Comparison of ENCODE assay signal across 20 cellular contexts in the genomic region with DNA sequence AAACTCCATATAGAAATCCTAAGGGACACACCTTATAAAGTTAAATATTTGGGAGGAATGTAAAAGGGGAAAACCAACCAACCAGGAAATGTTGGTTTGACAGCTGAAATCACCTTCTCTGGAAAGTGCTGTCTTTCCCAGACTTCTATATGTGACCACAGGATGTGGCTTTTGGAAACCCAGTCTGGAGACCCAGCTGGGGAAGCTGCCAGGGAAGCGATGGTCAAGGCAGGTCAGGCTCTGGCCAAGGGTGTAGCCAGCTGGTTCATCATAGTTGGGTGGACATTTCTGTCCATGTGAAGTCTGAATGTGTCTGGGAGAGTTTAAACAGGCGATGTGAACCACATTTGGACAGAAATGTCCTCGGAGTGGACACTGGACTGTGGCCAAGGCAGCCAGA.
DNase-seq lines count a peak whose midpoint lies in the region; ATAC-seq and TF ChIP-seq lines count a peak whose summit lies in the region.
"Had no signal": no experiment of that assay in that cellular context is flagged by ENCODE, and none has a peak within 500 bp of the region (broad histone marks: within the 10 kb centered on the region; RNA-seq: fewer than 3 reads in every experiment).

No MANE protein-coding gene starts in this region.

- peak overlapping the region; percentile 95 to 96 for H4K8ac ChIP-seq in IMR-90 (ENCODE audit: low read depth in 2 of 2, low read length in 2 of 2)

- H3K27ac Mint-ChIP-seq in brain, result peak overlapping the region in 4 of 5 experiments; percentile 4 to 67 (median 34)
- H3K27ac Mint-ChIP-seq: activated naive CD8-positive, alpha-beta T cell treated with anti-CD3 and anti-CD28 coated beads, Interleukin-2, amount 50 U/mL, for 24 hours had no signal

- peaks cover 4% of the 10 kb centered on the region; the same call in 1 of the 2 replicates for H3K36me3 ChIP-seq in IMR-90 (ENCODE audit: control insufficient read depth, insufficient read depth, low read length)
- H3K36me3 ChIP-seq in right atrium auricular region, result no peaks in the 10 kb centered on the region
- H3K36me3 ChIP-seq: left lung, neutrophil, upper lobe of left lung had no signal

- peak overlapping the region; percentile 93 for H3K23ac ChIP-seq in IMR-90 (ENCODE audit: low read depth, low read length)

- TF ChIP-seq RAD21 in IMR-90 (IDR thresholded peaks at IDR 0.05; ENCODE audit: low read length), result no peak

- CTCF ChIA-PET in IMR-90 (lab: Yijun Ruan, JAX), result interaction anchor here (1.3 kb wide), 1 partner anchor 89 kb away, joined by 5 read pairs; no protein-coding TSS in a partner anchor

- no peak overlapping the region for H3K4me3 Mint-ChIP-seq in brain
- H3K4me3 Mint-ChIP-seq: activated naive CD8-positive, alpha-beta T cell treated with anti-CD3 and anti-CD28 coated beads, Interleukin-2, amount 50 U/mL, for 24 hours had no signal

- POLR2A ChIA-PET in IMR-90 (lab: Charles Lee; ENCODE audit: unreplicated experiment), result no interaction called here

- peak overlapping the region; percentile 100 for H3K4ac ChIP-seq in IMR-90 (ENCODE audit: low read depth, low read length)

- TF ChIP-seq POLR2A in IMR-90 (IDR thresholded peaks at IDR 0.05; ENCODE audit: low read depth, low read length), result no peak

- peak overlapping the region; percentile 98; the same call in 2 of the 3 replicates for H2BK15ac ChIP-seq in IMR-90 (ENCODE audit: low read depth, low read length)

- H3K27me3 Mint-ChIP-seq in brain, result no peaks in the 10 kb centered on the region

- H3K56ac ChIP-seq in IMR-90 (ENCODE audit: extremely low read depth, insufficient read depth, low read length), result peak overlapping the region; percentile 25; the same call in 1 of the 2 replicates

- H2AK9ac ChIP-seq in IMR-90 (replicated peaks; ENCODE audit: low read depth, low read length, poor library complexity), result peak overlapping the region; percentile 80

- H4K5ac ChIP-seq in IMR-90 (ENCODE audit: low read depth, low read length), result peak overlapping the region; percentile 89

- H3K9me3 ChIP-seq in IMR-90 (ENCODE audit: control insufficient read depth, insufficient read depth, low read length) (peaks cover 5% of the 10 kb centered on the region), right atrium auricular region (peaks cover 0 to 13% of the 10 kb centered on the region in 2 donors)
- H3K9me3 ChIP-seq: mucosa of descending colon, neutrophil, upper lobe of left lung had no signal

- peaks cover 36 to 51% of the 10 kb centered on the region in 2 experiments; a peak in 3 of 4 replicates for H3K79me1 ChIP-seq in IMR-90 (ENCODE audit: low read depth in 1 of 2, low read length in 2 of 2)

- no peak overlapping the region for H3K4me3 ChIP-seq in IMR-90 (ENCODE audit: insufficient read depth, low read depth, low read length)
- no peak overlapping the region for H3K4me3 ChIP-seq in right atrium auricular region
- H3K4me3 ChIP-seq: BLaER1, left lung, mucosa of descending colon, upper lobe of left lung had no signal

- peak overlapping the region; percentile 64 for H3K27ac ChIP-seq in IMR-90 (ENCODE audit: insufficient read depth, low read length)
- no peak overlapping the region for H3K27ac ChIP-seq in right atrium auricular region
- H3K27ac ChIP-seq: BLaER1, left lung, neutrophil, VCaP had no signal

- peaks cover 47% of the 10 kb centered on the region for H3K9me1 ChIP-seq in IMR-90 (ENCODE audit: insufficient read depth, low read length)

- H2BK120ac ChIP-seq in IMR-90 (ENCODE audit: low read depth, low read length), result peak overlapping the region; percentile 99

- peak overlapping the region; percentile 92 for H3K18ac ChIP-seq in IMR-90 (ENCODE audit: low read depth, low read length)

- intact Hi-C loops in IMR-90 (cut with micrococcal nuclease), result no loop called here

- 77% methylated on average over 3 of the region's 3 CpGs; no CpG with 5 or more reads in 1 of the 2 experiments for WGBS in IMR-90 (ENCODE audit: extremely low coverage in 2 of 2, insufficient read length in 1 of 2), 2 experiments

- no peaks in the 10 kb centered on the region for H4K20me1 ChIP-seq in IMR-90 (ENCODE audit: insufficient read depth, low read length)
- H4K20me1 ChIP-seq: BLaER1 had no signal

- H3K14ac ChIP-seq in IMR-90 (replicated peaks; ENCODE audit: low read depth, low read length), result peak overlapping the region; percentile 92

- DNase-seq in IMR-90 (peak; percentile 73), iris pigment epithelial cell (ENCODE audit: low read depth) (peak; percentile 58), NCI-H748 (lab: John Stamatoyannopoulos, UW; ENCODE audit: unreplicated experiment) (no peak), NCI-H1930 (lab: John Stamatoyannopoulos, UW) (no peak), right atrium auricular region (ENCODE audit: low spot score) (no peak)
- DNase-seq in activated effector memory CD4-positive, alpha-beta T cell treated with Interleukin-2 at 50 U/mL for 16 hours, result no peak
- DNase-seq: activated CD8-positive, alpha-beta memory T cell treated with anti-CD3 and anti-CD28 coated beads, Interleukin-2, amount 50 U/mL, for 4 hours; activated naive CD8-positive, alpha-beta T cell treated with anti-CD3 and anti-CD28 coated beads, Interleukin-2, amount 50 U/mL, for 24 hours; caudate nucleus; left lung; mucosa of descending colon; NCI-H1436; NCI-H2171 treated with DMSO at 0.1 percent for 48 hours; NCI-H69; upper lobe of left lung had no signal

- H3K36me3 Mint-ChIP-seq in brain, result peaks cover 77% of the 10 kb centered on the region

- in situ Hi-C loops in IMR-90 (cut with MboI; ENCODE audit: low sequenced_read_pairs), result no loop called here

- dilution Hi-C loops in IMR-90 (cut with HindIII; ENCODE audit: low sequenced_read_pairs, unreplicated experiment), result no loop called here

- no peak for ATAC-seq in IMR-90 (ENCODE audit: low read depth)
- ATAC-seq: activated naive CD8-positive, alpha-beta T cell treated with anti-CD3 and anti-CD28 coated beads, Interleukin-2, amount 50 U/mL, for 24 hours; left lung; mucosa of descending colon; Right ventricle myocardium inferior had no signal

- H4K91ac ChIP-seq in IMR-90 (ENCODE audit: insufficient read depth, low read depth, low read length), result peak overlapping the region; percentile 100

- H3K4me1 Mint-ChIP-seq in brain, result peaks cover 45% of the 10 kb centered on the region
- H3K4me1 Mint-ChIP-seq: activated naive CD8-positive, alpha-beta T cell treated with anti-CD3 and anti-CD28 coated beads, Interleukin-2, amount 50 U/mL, for 24 hours had no signal

- peaks cover 50% of the 10 kb centered on the region for H3K4me1 ChIP-seq in IMR-90 (ENCODE audit: control insufficient read depth, insufficient read depth, low read length)
- H3K4me1 ChIP-seq in right atrium auricular region, result peaks cover 0 to 36% of the 10 kb centered on the region in 2 donors
- H3K4me1 ChIP-seq: BLaER1 had no signal

- H2AFZ ChIP-seq in IMR-90 (replicated peaks; ENCODE audit: low read length, poor library complexity), result peak overlapping the region; percentile 16

- no peak overlapping the region for H3K4me2 ChIP-seq in IMR-90 (ENCODE audit: low read depth, low read length)
- H3K4me2 ChIP-seq: BLaER1 had no signal

- H3K27me3 ChIP-seq in IMR-90 (ENCODE audit: control insufficient read depth, insufficient read depth, low read length) (no peaks in the 10 kb centered on the region), right atrium auricular region (no peaks in the 10 kb centered on the region)
- H3K27me3 ChIP-seq: BLaER1, left lung, neutrophil, upper lobe of left lung had no signal

- TF ChIP-seq CTCF in IMR-90 (conservative IDR thresholded peaks at IDR 0.05; ENCODE audit: low read depth, low read length), result no peak
- TF ChIP-seq CTCF in brain (conservative IDR thresholded peaks at IDR 0.05), result no peak
- TF ChIP-seq CTCF in right atrium auricular region (IDR thresholded peaks at IDR 0.05), result no peak

- no TSS peak for BruUV-seq in IMR-90 (replicated peaks; lab: Mats Ljungman, UMichigan)

- H3K9me3 Mint-ChIP-seq in brain, result peaks cover 0 to 15% (median 7%) of the 10 kb centered on the region in 5 experiments

- H2BK5ac ChIP-seq in IMR-90 (ENCODE audit: low read depth, low read length, poor library complexity, severe bottlenecking), result peak overlapping the region; percentile 99

- peak overlapping the region; percentile 99 for H2BK20ac ChIP-seq in IMR-90 (ENCODE audit: low read depth, low read length)

- peak overlapping the region; percentile 98 for H2AK5ac ChIP-seq in IMR-90 (ENCODE audit: low read depth, low read length)

- 0 out of 2 replicates have a peak overlapping the region, but pooled peaks have one; percentile 6 for H3K9ac ChIP-seq in IMR-90 (ENCODE audit: low read depth, low read length)
- H3K9ac ChIP-seq: BLaER1 had no signal

TF ChIP-seq in IMR-90, 13 proteins besides CTCF, POLR2A, EP300 and RAD21:
- TF ChIP-seq RFX5 (IDR thresholded peaks at IDR 0.05; ENCODE audit: low read depth, low read length) (no peak), MXI1 (IDR thresholded peaks at IDR 0.05; ENCODE audit: borderline replicate concordance, low read depth, low read length) (no peak), MAZ (IDR thresholded peaks at IDR 0.05; ENCODE audit: borderline replicate concordance, low read depth, low read length) (no peak), SMC3 (IDR thresholded peaks at IDR 0.05; ENCODE audit: low read depth, low read length) (no peak), FOS (IDR thresholded peaks at IDR 0.05; ENCODE audit: low read depth, low read length) (no peak), CHD1 (IDR thresholded peaks at IDR 0.05; ENCODE audit: low read depth, low read length) (no peak), BHLHE40 (IDR thresholded peaks at IDR 0.05; ENCODE audit: low read depth, low read length) (no peak), RCOR1 (IDR thresholded peaks at IDR 0.05; ENCODE audit: insufficient replicate concordance, low read length) (no peak), NFE2L2 (IDR thresholded peaks at IDR 0.05; ENCODE audit: low read depth, low read length) (no peak)
TF ChIP-seq in IMR-90: peak in this region for 0.

Comparison
In these comparisons a context has a peak if more than half of its experiments do, and no peak if none do; other contexts are left out.
1. DNase-seq: peak in IMR-90 (single experiment) and iris pigment epithelial cell (single experiment); none in NCI-H748 (single experiment), NCI-H1930 (0 of 2), right atrium auricular region (single experiment) and activated effector memory CD4-positive, alpha-beta T cell treated with Interleukin-2 at 50 U/mL for 16 hours (single experiment).